In the genomic region with DNA sequence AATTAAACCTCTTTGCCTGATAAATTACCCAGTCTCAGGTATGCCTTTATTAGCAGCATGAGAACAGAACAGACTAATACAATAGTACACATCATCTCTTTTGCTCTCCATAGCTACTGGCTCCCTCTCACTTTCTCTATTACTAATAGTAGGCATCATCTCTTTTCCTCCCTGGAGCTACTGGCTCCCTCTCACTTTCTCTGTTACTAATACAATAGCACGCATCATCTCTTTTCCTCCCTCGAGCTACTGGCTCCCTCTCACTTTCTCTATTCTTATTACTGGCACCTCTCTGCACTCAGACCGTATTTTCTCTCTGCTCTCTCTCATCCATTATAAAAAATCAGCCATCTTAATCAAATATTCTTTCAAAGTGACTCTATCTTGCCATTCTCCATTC, we compare ENCODE assay signal across 10 cellular contexts. TPM values are rescaled to one million over a fixed set of nuclear protein-coding genes. Genes with fewer than 3 reads are reported as not detected.
DNase-seq lines count a peak whose midpoint lies in the region; ATAC-seq lines count a peak whose summit lies in the region.
"Had no signal": no experiment of that assay in that cellular context is flagged by ENCODE, and none has a peak within 500 bp of the region (broad histone marks: within the 10 kb centered on the region; RNA-seq: fewer than 3 reads in every experiment).

No MANE protein-coding gene starts in this region.

- H3K9me3 Mint-ChIP-seq in activated CD4-positive, alpha-beta T cell treated with anti-CD3 and anti-CD28 coated beads for 36 hours (ENCODE audit: low read depth), result peaks cover 6% of the 10 kb centered on the region
- peaks cover 0 to 14% (median 7%) of the 10 kb centered on the region in 9 donors for H3K9me3 Mint-ChIP-seq in naive thymus-derived CD8-positive, alpha-beta T cell

- intact Hi-C loops in activated CD4-positive, alpha-beta T cell treated with anti-CD3 and anti-CD28 coated beads for 36 hours (cut with DNase I, micrococcal nuclease), result loop anchor here (1.0 kb wide), 3 partner anchors 19 to 36 kb away; no protein-coding TSS in a partner anchor

- ATAC-seq in activated CD4-positive, alpha-beta T cell treated with anti-CD3 and anti-CD28 coated beads for 36 hours, result peak; percentile 90
- ATAC-seq in GM21737 (IDR thresholded peaks at IDR 0.05; ENCODE audit: unreplicated experiment) (peak; percentile 49), HG03521 (IDR thresholded peaks at IDR 0.05; ENCODE audit: unreplicated experiment) (peak; percentile 49), GM18861 (IDR thresholded peaks at IDR 0.05; ENCODE audit: unreplicated experiment) (no peak)
- no peak for ATAC-seq in naive thymus-derived CD8-positive, alpha-beta T cell

- peak overlapping the region; percentile 94 for H3K27ac Mint-ChIP-seq in activated CD4-positive, alpha-beta T cell treated with anti-CD3 and anti-CD28 coated beads for 36 hours
- peak overlapping the region; percentile 11 to 98 (median 91) for H3K27ac Mint-ChIP-seq in naive thymus-derived CD8-positive, alpha-beta T cell
- H3K27ac Mint-ChIP-seq: HFFc6 had no signal

- H3K4me1 Mint-ChIP-seq in activated CD4-positive, alpha-beta T cell treated with anti-CD3 and anti-CD28 coated beads for 36 hours, result peaks cover 43% of the 10 kb centered on the region
- H3K4me1 Mint-ChIP-seq in naive thymus-derived CD8-positive, alpha-beta T cell, result peaks cover 28 to 47% (median 36%) of the 10 kb centered on the region in 4 donors

- CTCF ChIA-PET in activated CD4-positive, alpha-beta T cell treated with anti-CD3 and anti-CD28 coated beads for 36 hours (lab: Charles Lee), result interaction anchor here (1.3 kb wide), 1 partner anchor 43 kb away, joined by 3 read pairs; no protein-coding TSS in a partner anchor

- peak overlapping the region; percentile 28 for H3K4me3 Mint-ChIP-seq in activated CD4-positive, alpha-beta T cell treated with anti-CD3 and anti-CD28 coated beads for 36 hours
- peak overlapping the region in 9 of 10 donors; percentile 0 to 93 (median 76) for H3K4me3 Mint-ChIP-seq in naive thymus-derived CD8-positive, alpha-beta T cell
- H3K4me3 Mint-ChIP-seq: HFFc6 had no signal

- POLR2A ChIA-PET in activated CD4-positive, alpha-beta T cell treated with anti-CD3 and anti-CD28 coated beads for 36 hours (lab: Charles Lee), result interaction anchor here (1.2 to 1.3 kb wide), 2 partner anchors 18 to 35 kb away, joined by 7 to 9 read pairs; no protein-coding TSS in a partner anchor
- POLR2A ChIA-PET in naive thymus-derived CD8-positive, alpha-beta T cell (lab: Charles Lee), result interaction anchor here (0.5 kb wide), 1 partner anchor 129 kb away, joined by 3 read pairs; no protein-coding TSS in a partner anchor

- no peaks in the 10 kb centered on the region for H3K27me3 Mint-ChIP-seq in activated CD4-positive, alpha-beta T cell treated with anti-CD3 and anti-CD28 coated beads for 36 hours
- no peaks in the 10 kb centered on the region for H3K27me3 Mint-ChIP-seq in naive thymus-derived CD8-positive, alpha-beta T cell

- DNase-seq in activated CD4-positive, alpha-beta T cell treated with anti-CD3 and anti-CD28 coated beads for 36 hours, result peak; percentile 15
- DNase-seq in activated CD4-positive, alpha-beta T cell treated with anti-CD3 and anti-CD28 coated beads for 4 hours, result no peak
- no peak for DNase-seq in naive thymus-derived CD8-positive, alpha-beta T cell
- DNase-seq in NK-92 treated with Interleukin-12 subunit alpha and Interleukin-12 subunit beta, amount 100 ng/mL, for 24 hours (lab: John Stamatoyannopoulos, UW), result no peak
- DNase-seq in HuH-7.5 (ENCODE audit: low spot score), result no peak
- DNase-seq: HFFc6, lower lobe of right lung had no signal

- peaks cover 29% of the 10 kb centered on the region for H3K36me3 Mint-ChIP-seq in activated CD4-positive, alpha-beta T cell treated with anti-CD3 and anti-CD28 coated beads for 36 hours (ENCODE audit: low read depth)
- peaks cover 6 to 9% (median 8%) of the 10 kb centered on the region in 3 donors for H3K36me3 Mint-ChIP-seq in naive thymus-derived CD8-positive, alpha-beta T cell

RNA-seq across cellular contexts. Expression of a gene that starts 37.1 kb away (rescaled TPM):
- 10 to 100 TPM; 10.3 to 11.3 TPM for total RNA-seq in activated CD4-positive, alpha-beta T cell treated with anti-CD3 and anti-CD28 coated beads for 36 hours
- 10 to 100 TPM in 1 of 2 experiments, 1 to 10 TPM in 1; 8.2 to 12.1 TPM for total RNA-seq in naive thymus-derived CD8-positive, alpha-beta T cell
- 1 to 10 TPM; 3.1 to 5.8 (median 3.6) TPM for polyA plus RNA-seq in naive thymus-derived CD8-positive, alpha-beta T cell

Comparison
In these comparisons a context has a peak if more than half of its experiments do, and no peak if none do; other contexts are left out.
1. ATAC-seq: peak in activated CD4-positive, alpha-beta T cell treated with anti-CD3 and anti-CD28 coated beads for 36 hours (single experiment), GM21737 (single experiment) and HG03521 (single experiment); none in naive thymus-derived CD8-positive, alpha-beta T cell (0 of 2) and GM18861 (single experiment).